18 cellular contexts compared by ENCODE assay signal in genomic region chr12:102459314-102459713, GRCh38. TPM values are rescaled to one million over a fixed set of nuclear protein-coding genes. Genes with fewer than 3 reads are reported as not detected.
DNase-seq lines count a peak whose midpoint lies in the region; ATAC-seq and TF ChIP-seq lines count a peak whose summit lies in the region.
"Had no signal": no experiment of that assay in that cellular context is flagged by ENCODE, and none has a peak within 500 bp of the region (broad histone marks: within the 10 kb centered on the region; RNA-seq: fewer than 3 reads in every experiment).

No MANE protein-coding gene starts in this region.

- TF ChIP-seq POLR2A in IMR-90 (IDR thresholded peaks at IDR 0.05; ENCODE audit: low read depth, low read length) = no peak

- in situ Hi-C loops in IMR-90 (cut with MboI; ENCODE audit: low sequenced_read_pairs) = no loop called here

- no peak overlapping the region for H4K8ac ChIP-seq in IMR-90 (ENCODE audit: low read depth in 2 of 2, low read length in 2 of 2)

- TF ChIP-seq CTCF in right atrium auricular region (IDR thresholded peaks at IDR 0.05) = no peak
- TF ChIP-seq CTCF in IMR-90 (conservative IDR thresholded peaks at IDR 0.05; ENCODE audit: low read depth, low read length) = no peak
- no peak for TF ChIP-seq CTCF in fibroblast of villous mesenchyme (IDR thresholded peaks at IDR 0.05; ENCODE audit: insufficient read depth, low read depth, low read length)
- TF ChIP-seq CTCF in liver (IDR thresholded peaks at IDR 0.05; ENCODE audit: low read depth, low read length, missing input control) = no peak

- H3K4ac ChIP-seq in IMR-90 (ENCODE audit: low read depth, low read length) = no peak overlapping the region

- H3K36me3 ChIP-seq in right atrium auricular region = no peaks in the 10 kb centered on the region
- H3K36me3 ChIP-seq in IMR-90 (ENCODE audit: control insufficient read depth, insufficient read depth, low read length) = no peaks in the 10 kb centered on the region
- H3K36me3 ChIP-seq in liver (ENCODE audit: control insufficient read depth in 4 of 4, insufficient read depth in 3 of 4, low read depth in 1 of 4, low read length in 3 of 4) = no peaks in the 10 kb centered on the region
- no peaks in the 10 kb centered on the region for H3K36me3 ChIP-seq in H7 (replicated peaks; ENCODE audit: control insufficient read depth, insufficient read depth, low read length)
- H3K36me3 ChIP-seq: BLaER1, HAP-1 had no signal

- intact Hi-C loops in Right ventricle myocardium inferior (cut with DNase I) = no loop called here
- intact Hi-C loops in IMR-90 (cut with micrococcal nuclease) = no loop called here

- BruUV-seq in IMR-90 (replicated peaks; lab: Mats Ljungman, UMichigan) = no TSS peak

- TF ChIP-seq RAD21 in IMR-90 (IDR thresholded peaks at IDR 0.05; ENCODE audit: low read length) = no peak
- no peak for TF ChIP-seq RAD21 in liver (IDR thresholded peaks at IDR 0.05)

- no peak overlapping the region for H4K91ac ChIP-seq in IMR-90 (ENCODE audit: insufficient read depth, low read depth, low read length)

- H2AK9ac ChIP-seq in IMR-90 (replicated peaks; ENCODE audit: low read depth, low read length, poor library complexity) = no peak overlapping the region

- no peak overlapping the region for H3K56ac ChIP-seq in IMR-90 (ENCODE audit: extremely low read depth, insufficient read depth, low read length)

- no peak overlapping the region for H2BK120ac ChIP-seq in IMR-90 (ENCODE audit: low read depth, low read length)

- ATAC-seq in Right ventricle myocardium inferior (peak; percentile 61), IMR-90 (ENCODE audit: low read depth) (no peak)
- ATAC-seq: GM23338 had no signal

- H3K9me3 ChIP-seq in right atrium auricular region (no peaks in the 10 kb centered on the region), IMR-90 (ENCODE audit: control insufficient read depth, insufficient read depth, low read length) (no peaks in the 10 kb centered on the region), liver (ENCODE audit: control insufficient read depth in 4 of 4, low read length in 3 of 4) (no peaks in the 10 kb centered on the region)
- H3K9me3 ChIP-seq: BLaER1, Caco-2, HAP-1 had no signal

- no peak overlapping the region for H3K14ac ChIP-seq in IMR-90 (replicated peaks; ENCODE audit: low read depth, low read length)

- H3K4me2 ChIP-seq in IMR-90 (ENCODE audit: low read depth, low read length) = no peak overlapping the region
- H3K4me2 ChIP-seq: BLaER1, GM23338 had no signal

- DNase-seq in Right ventricle myocardium inferior (ENCODE audit: missing footprints) = no peak
- DNase-seq in right atrium auricular region (ENCODE audit: low spot score) = no peak
- DNase-seq in IMR-90 = no peak
- peak; percentile 88 for DNase-seq in fibroblast of villous mesenchyme (ENCODE audit: low read depth)
- no peak for DNase-seq in activated CD4-positive, alpha-beta T cell treated with anti-CD3 and anti-CD28 coated beads, Interleukin-2, amount 50 U/mL, for 48 hours
- no peak for DNase-seq in H7
- no peak for DNase-seq in NOMO-1 treated with dmso at 0.1 percent for 144 hours (lab: John Stamatoyannopoulos, UW; ENCODE audit: unreplicated experiment)
- DNase-seq: 8988T; AML-193; Caco-2; CD8-positive, alpha-beta memory T cell; DND-41; GDM1 had no signal

- CTCF ChIA-PET in IMR-90 (lab: Yijun Ruan, JAX) = no interaction called here

- no peak overlapping the region for H2AK5ac ChIP-seq in IMR-90 (ENCODE audit: low read depth, low read length)

- no peaks in the 10 kb centered on the region for H4K20me1 ChIP-seq in IMR-90 (ENCODE audit: insufficient read depth, low read length)
- H4K20me1 ChIP-seq: BLaER1 had no signal

- no peak overlapping the region for H3K23ac ChIP-seq in IMR-90 (ENCODE audit: low read depth, low read length)

- dilution Hi-C loops in IMR-90 (cut with HindIII; ENCODE audit: low sequenced_read_pairs, unreplicated experiment) = no loop called here

- H3K4me3 ChIP-seq in right atrium auricular region = no peak overlapping the region
- no peak overlapping the region for H3K4me3 ChIP-seq in IMR-90 (ENCODE audit: insufficient read depth, low read depth, low read length)
- H3K4me3 ChIP-seq in fibroblast of villous mesenchyme (ENCODE audit: low read depth, low read length) = no peak overlapping the region
- no peak overlapping the region for H3K4me3 ChIP-seq in liver (ENCODE audit: low read depth in 1 of 3, low read length in 3 of 3)
- H3K4me3 ChIP-seq in H7 (ENCODE audit: insufficient read depth, low read depth, low read length) = no peak overlapping the region
- H3K4me3 ChIP-seq: BLaER1, GM23338, HAP-1 had no signal

- POLR2A ChIA-PET in IMR-90 (lab: Charles Lee; ENCODE audit: unreplicated experiment) = no interaction called here

- H3K18ac ChIP-seq in IMR-90 (ENCODE audit: low read depth, low read length) = no peak overlapping the region

- H3K9ac ChIP-seq in IMR-90 (ENCODE audit: low read depth, low read length) (no peak overlapping the region), liver (ENCODE audit: low read depth in 1 of 2, low read length in 2 of 2) (no peak overlapping the region)
- H3K9ac ChIP-seq: BLaER1 had no signal

- H3K4me1 ChIP-seq in right atrium auricular region (peaks cover 0 to 8% of the 10 kb centered on the region in 2 donors), IMR-90 (ENCODE audit: control insufficient read depth, insufficient read depth, low read length) (peaks cover 22% of the 10 kb centered on the region), liver (ENCODE audit: control insufficient read depth in 4 of 4, insufficient read depth in 4 of 4, low read length in 3 of 4) (peaks cover 3 to 59% (median 37%) of the 10 kb centered on the region in 4 donors)
- H3K4me1 ChIP-seq: BLaER1, Caco-2, HAP-1 had no signal

- H3K79me1 ChIP-seq in IMR-90 (ENCODE audit: low read depth in 1 of 2, low read length in 2 of 2) = no peaks in the 10 kb centered on the region

- H2BK20ac ChIP-seq in IMR-90 (ENCODE audit: low read depth, low read length) = no peak overlapping the region

- WGBS in IMR-90 (ENCODE audit: extremely low coverage in 2 of 2, insufficient read length in 1 of 2), 2 experiments = 50% methylated on average over 1 of the region's 5 CpGs; no CpG with 5 or more reads in 1 of the 2 experiments
- 76% methylated on average over 5 of the region's 5 CpGs for WGBS in liver

- no peak overlapping the region for H2AFZ ChIP-seq in IMR-90 (replicated peaks; ENCODE audit: low read length, poor library complexity)
- H2AFZ ChIP-seq: GM23338 had no signal

- no peaks in the 10 kb centered on the region for H3K9me1 ChIP-seq in IMR-90 (ENCODE audit: insufficient read depth, low read length)

- H2BK15ac ChIP-seq in IMR-90 (ENCODE audit: low read depth, low read length) = no peak overlapping the region

- H3K27me3 ChIP-seq in right atrium auricular region = no peaks in the 10 kb centered on the region
- H3K27me3 ChIP-seq in IMR-90 (ENCODE audit: control insufficient read depth, insufficient read depth, low read length) = no peaks in the 10 kb centered on the region
- H3K27me3 ChIP-seq in liver (ENCODE audit: control insufficient read depth in 4 of 4, insufficient read depth in 4 of 4, low read length in 3 of 4) = no peaks in the 10 kb centered on the region
- H3K27me3 ChIP-seq in H7 (ENCODE audit: control insufficient read depth, insufficient read depth, low read length) = no peaks in the 10 kb centered on the region
- H3K27me3 ChIP-seq: BLaER1 had no signal

- H3K27ac ChIP-seq in right atrium auricular region = no peak overlapping the region
- H3K27ac ChIP-seq in IMR-90 (ENCODE audit: insufficient read depth, low read length) = no peak overlapping the region
- H3K27ac ChIP-seq in liver (ENCODE audit: low read depth in 1 of 2, low read length in 2 of 2) = no peak overlapping the region
- H3K27ac ChIP-seq: BLaER1, HL-60 had no signal

- H2BK5ac ChIP-seq in IMR-90 (ENCODE audit: low read depth, low read length, poor library complexity, severe bottlenecking) = no peak overlapping the region

- H4K5ac ChIP-seq in IMR-90 (ENCODE audit: low read depth, low read length) = no peak overlapping the region

TF ChIP-seq in IMR-90, 13 proteins besides CTCF, POLR2A, EP300 and RAD21:
- TF ChIP-seq CEBPB (IDR thresholded peaks at IDR 0.05; ENCODE audit: low read depth, low read length) (peak; percentile 61), MAFK (IDR thresholded peaks at IDR 0.05; ENCODE audit: low read depth, low read length) (no peak), FOS (IDR thresholded peaks at IDR 0.05; ENCODE audit: low read depth, low read length) (no peak), RFX5 (IDR thresholded peaks at IDR 0.05; ENCODE audit: low read depth, low read length) (no peak)

TF ChIP-seq in liver, 16 proteins besides CTCF, POLR2A, EP300 and RAD21 (continues in another document):
- peak in 1 of 2 donors; percentile 15 for TF ChIP-seq HNF4A (conservative IDR thresholded peaks at IDR 0.05)

RNA-seq across cellular contexts. Expression of gene IGF1, which starts 21.0 kb away (rescaled TPM):
- 10.9 TPM for total RNA-seq in Right ventricle myocardium inferior
- 10 to 100 TPM; 11.4 to 26.1 TPM for total RNA-seq in right atrium auricular region
- under 0.01 and 0.28 TPM in 2 replicates for total RNA-seq in IMR-90 (2012; rRNA removed)
- 0.12 and 0.19 TPM in 2 replicates for polyA plus RNA-seq in IMR-90 (2012; rRNA removed)
- polyA plus RNA-seq in IMR-90 (2012; cell fraction: cytosol; rRNA removed) = 0.19 TPM in 1 of 2 replicates, not detected in the other
- 0.16 TPM in 1 of 2 replicates, not detected in the other for polyA plus RNA-seq in IMR-90 (2012; cell fraction: nucleus; rRNA removed; ENCODE audit: low replicate concordance)
- under 0.01 and 0.64 TPM in 2 replicates for total RNA-seq in fibroblast of villous mesenchyme
- 10 to 100 TPM in 1 of 2 donors, under 1 TPM in 1; 0.61 to 42.8 TPM for total RNA-seq in liver
- polyA plus RNA-seq in liver = 100 to 1,000 TPM in 1 of 2 donors, 10 to 100 TPM in 1; 23.7 to 118 TPM
- total RNA-seq in H7 (2014; rRNA removed; shearing (Covaris generic)) = not detected in 2 replicates
- total RNA-seq: GM23338 had no signal
- polyA plus RNA-seq: CD8-positive, alpha-beta memory T cell had no signal
